ENCODE assay signal across 34 cellular contexts in genomic region chr5:121018004-121018403, GRCh38.
"Had no signal": no experiment of that assay in that cellular context is flagged by ENCODE, and none has a peak within 500 bp of the region (broad histone marks: within the 10 kb centered on the region; RNA-seq: fewer than 3 reads in every experiment).

No MANE protein-coding gene starts in this region.

- H3K4me1 ChIP-seq: SJCRH30 had no signal

- H3K27ac ChIP-seq: PC-9, RWPE1, SJCRH30, SK-N-MC had no signal

- H3K27ac Mint-ChIP-seq: T-cell had no signal

- DNase-seq: Karpas-422, MG63, NCI-H1048, NCI-H1092 treated with DMSO at 0.1 percent for 48 hours, NCI-H1105 treated with DMSO at 0.1 percent for 48 hours, NCI-H1417, NCI-H1436, NCI-H146, NCI-H1694, NCI-H187, NCI-H1930, NCI-H2029 treated with DMSO at 0.1 percent for 48 hours, NCI-H2081 treated with DMSO at 0.1 percent for 48 hours, NCI-H2107, NCI-H2171, NCI-H226, NCI-H446 treated with DMSO at 0.1 percent for 48 hours, NCI-H510A, NCI-H524, NCI-H526, NCI-H69, NCI-H748 treated with DMSO at 0.1 percent for 48 hours, NCI-H82, PC-9, SHP77, SIG-M5, SJCRH30, T-cell had no signal

- H3K36me3 ChIP-seq: MG63, SJCRH30 had no signal

- H3K4me2 ChIP-seq: PC-9 had no signal

- H3K4me3 Mint-ChIP-seq: T-cell had no signal

- H3K4me1 Mint-ChIP-seq: T-cell had no signal

- H3K9me3 ChIP-seq: MG63, SJCRH30 had no signal

- FAIRE-seq: RCC 7860 had no signal

- ATAC-seq: Panc1, Right ventricle myocardium inferior, SK-N-SH treated with all-trans-retinoic acid at 6 μM for 48 hours, T-cell had no signal

- H3K27me3 Mint-ChIP-seq: T-cell had no signal

- H3K4me3 ChIP-seq: MG63, PC-9, SJCRH30, SK-N-MC had no signal

- H3K36me3 Mint-ChIP-seq: T-cell had no signal

- H2AFZ ChIP-seq: PC-9 had no signal

- H3K27me3 ChIP-seq: MG63, SJCRH30 had no signal
